ENCODE assay signal across 12 cellular contexts in genomic region chr1:37865348-37866119, GRCh38. TPM values are rescaled to one million over a fixed set of nuclear protein-coding genes. Genes with fewer than 3 reads are reported as not detected.
DNase-seq lines count a peak whose midpoint lies in the region; ATAC-seq and TF ChIP-seq lines count a peak whose summit lies in the region.
"Had no signal": no experiment of that assay in that cellular context is flagged by ENCODE, and none has a peak within 500 bp of the region (broad histone marks: within the 10 kb centered on the region; RNA-seq: fewer than 3 reads in every experiment).

No MANE protein-coding gene starts in this region.

- H3K9me3 ChIP-seq in RWPE2 (ENCODE audit: severe bottlenecking): no peaks in the 10 kb centered on the region

- H3K27ac ChIP-seq in RWPE2 (ENCODE audit: poor library complexity, severe bottlenecking): peak overlapping the region; percentile 33
- H3K27ac ChIP-seq: parathyroid adenoma had no signal

- intact Hi-C loops in activated CD8-positive, alpha-beta T cell treated with anti-CD3 and anti-CD28 coated beads for 36 hours (cut with micrococcal nuclease): no loop called here

- H3K4me3 ChIP-seq in RWPE2 (ENCODE audit: severe bottlenecking): no peak overlapping the region
- H3K4me3 ChIP-seq: GM12878 had no signal

- CTCF ChIA-PET in activated CD8-positive, alpha-beta T cell treated with anti-CD3 and anti-CD28 coated beads for 36 hours (lab: Charles Lee): interaction anchor here (1.4 kb wide), 1 partner anchor 11 kb away, joined by 5 read pairs; no protein-coding TSS in a partner anchor
- CTCF ChIA-PET in activated CD8-positive, alpha-beta T cell treated with anti-CD3 and anti-CD28 coated beads, Interleukin-2, amount 10 ng/mL, durations not matched to agents 7 days and 5 days (lab: Charles Lee): interaction anchor here (0.9 kb wide), 1 partner anchor 66 kb away, joined by 3 read pairs; no protein-coding TSS in a partner anchor

- H3K9me3 Mint-ChIP-seq in activated CD8-positive, alpha-beta T cell treated with anti-CD3 and anti-CD28 coated beads for 36 hours: no peaks in the 10 kb centered on the region
- H3K9me3 Mint-ChIP-seq in activated CD8-positive, alpha-beta T cell treated with anti-CD3 and anti-CD28 coated beads, Interleukin-2, amount 10 ng/mL, durations not matched to agents 7 days and 5 days (ENCODE audit: insufficient read depth): no peaks in the 10 kb centered on the region
- no peaks in the 10 kb centered on the region for H3K9me3 Mint-ChIP-seq in stimulated activated naive B cell treated with anti-CD40 and anti-IgM and Interleukin-4, amounts not matched to agents 10 μg/mL and 1 μg/mL and 100 μg/mL, for 72 hours

- peak; percentile 92 for ATAC-seq in activated CD8-positive, alpha-beta T cell treated with anti-CD3 and anti-CD28 coated beads for 36 hours
- no peak for ATAC-seq in activated CD8-positive, alpha-beta T cell treated with anti-CD3 and anti-CD28 coated beads, Interleukin-2, amount 10 ng/mL, durations not matched to agents 7 days and 5 days
- ATAC-seq in RWPE2 (ENCODE audit: low read depth) (peak; percentile 73), GM21786 (IDR thresholded peaks at IDR 0.05; ENCODE audit: unreplicated experiment) (no peak)
- peak in 1 of 2 donors; percentile 20 for ATAC-seq in stimulated activated naive B cell treated with anti-CD40 and anti-IgM and Interleukin-4, amounts not matched to agents 10 μg/mL and 1 μg/mL and 100 μg/mL, for 72 hours (replicated peaks)
- ATAC-seq: GM12878 had no signal

- peaks cover 16% of the 10 kb centered on the region for H3K4me1 Mint-ChIP-seq in activated CD8-positive, alpha-beta T cell treated with anti-CD3 and anti-CD28 coated beads for 36 hours (ENCODE audit: low read depth)
- H3K4me1 Mint-ChIP-seq in activated CD8-positive, alpha-beta T cell treated with anti-CD3 and anti-CD28 coated beads, Interleukin-2, amount 10 ng/mL, durations not matched to agents 7 days and 5 days (ENCODE audit: low read depth): peaks cover 2% of the 10 kb centered on the region
- peaks cover 0 to 9% of the 10 kb centered on the region in 2 donors for H3K4me1 Mint-ChIP-seq in stimulated activated naive B cell treated with anti-CD40 and anti-IgM and Interleukin-4, amounts not matched to agents 10 μg/mL and 1 μg/mL and 100 μg/mL, for 72 hours

- no peaks in the 10 kb centered on the region for H3K27me3 ChIP-seq in RWPE2 (ENCODE audit: insufficient read depth, poor library complexity, severe bottlenecking)

- POLR2A ChIA-PET in activated CD8-positive, alpha-beta T cell treated with anti-CD3 and anti-CD28 coated beads for 36 hours (lab: Charles Lee): interaction anchor here (1.1 to 1.2 kb wide), 2 partner anchors 14 to 18 kb away, joined by 3 to 4 read pairs; no protein-coding TSS in a partner anchor
- POLR2A ChIA-PET in activated CD8-positive, alpha-beta T cell treated with anti-CD3 and anti-CD28 coated beads, Interleukin-2, amount 10 ng/mL, durations not matched to agents 7 days and 5 days (lab: Charles Lee): no interaction called here

- H3K27ac Mint-ChIP-seq in activated CD8-positive, alpha-beta T cell treated with anti-CD3 and anti-CD28 coated beads for 36 hours: peak overlapping the region; percentile 88
- no peak overlapping the region for H3K27ac Mint-ChIP-seq in activated CD8-positive, alpha-beta T cell treated with anti-CD3 and anti-CD28 coated beads, Interleukin-2, amount 10 ng/mL, durations not matched to agents 7 days and 5 days
- peak overlapping the region; percentile 15 for H3K27ac Mint-ChIP-seq in stimulated activated naive B cell treated with anti-CD40 and anti-IgM and Interleukin-4, amounts not matched to agents 10 μg/mL and 1 μg/mL and 100 μg/mL, for 72 hours

- peaks cover 19% of the 10 kb centered on the region for H3K4me1 ChIP-seq in RWPE2 (ENCODE audit: insufficient read depth, poor library complexity, severe bottlenecking)
- H3K4me1 ChIP-seq: parathyroid adenoma had no signal

- no peaks in the 10 kb centered on the region for H3K27me3 Mint-ChIP-seq in activated CD8-positive, alpha-beta T cell treated with anti-CD3 and anti-CD28 coated beads for 36 hours
- no peaks in the 10 kb centered on the region for H3K27me3 Mint-ChIP-seq in activated CD8-positive, alpha-beta T cell treated with anti-CD3 and anti-CD28 coated beads, Interleukin-2, amount 10 ng/mL, durations not matched to agents 7 days and 5 days (ENCODE audit: low read depth)
- H3K27me3 Mint-ChIP-seq in stimulated activated naive B cell treated with anti-CD40 and anti-IgM and Interleukin-4, amounts not matched to agents 10 μg/mL and 1 μg/mL and 100 μg/mL, for 72 hours: no peaks in the 10 kb centered on the region

- no peak for TF ChIP-seq CTCF in activated CD8-positive, alpha-beta T cell treated with anti-CD3 and anti-CD28 coated beads for 36 hours (IDR thresholded peaks at IDR 0.05)
- TF ChIP-seq CTCF in RWPE2 (IDR thresholded peaks at IDR 0.05; ENCODE audit: poor library complexity, severe bottlenecking): no peak

- peaks cover 11% of the 10 kb centered on the region for H3K36me3 ChIP-seq in RWPE2 (ENCODE audit: low read depth)

- peaks cover 31% of the 10 kb centered on the region for H3K36me3 Mint-ChIP-seq in activated CD8-positive, alpha-beta T cell treated with anti-CD3 and anti-CD28 coated beads for 36 hours (ENCODE audit: low read depth)
- H3K36me3 Mint-ChIP-seq in activated CD8-positive, alpha-beta T cell treated with anti-CD3 and anti-CD28 coated beads, Interleukin-2, amount 10 ng/mL, durations not matched to agents 7 days and 5 days (ENCODE audit: low read depth): peaks cover 46% of the 10 kb centered on the region
- H3K36me3 Mint-ChIP-seq in stimulated activated naive B cell treated with anti-CD40 and anti-IgM and Interleukin-4, amounts not matched to agents 10 μg/mL and 1 μg/mL and 100 μg/mL, for 72 hours: peaks cover 37 to 52% of the 10 kb centered on the region in 2 donors

- no peak overlapping the region for H3K4me3 Mint-ChIP-seq in activated CD8-positive, alpha-beta T cell treated with anti-CD3 and anti-CD28 coated beads for 36 hours
- no peak overlapping the region for H3K4me3 Mint-ChIP-seq in activated CD8-positive, alpha-beta T cell treated with anti-CD3 and anti-CD28 coated beads, Interleukin-2, amount 10 ng/mL, durations not matched to agents 7 days and 5 days
- H3K4me3 Mint-ChIP-seq in stimulated activated naive B cell treated with anti-CD40 and anti-IgM and Interleukin-4, amounts not matched to agents 10 μg/mL and 1 μg/mL and 100 μg/mL, for 72 hours: no peak overlapping the region

- TF ChIP-seq POLR2A in erythroblast (IDR thresholded peaks at IDR 0.05; ENCODE audit: low read length): no peak

- DNase-seq in activated CD8-positive, alpha-beta T cell treated with anti-CD3 and anti-CD28 coated beads for 36 hours: peak; percentile 66
- no peak for DNase-seq in activated CD8-positive, alpha-beta T cell treated with anti-CD3 and anti-CD28 coated beads, Interleukin-2, amount 10 ng/mL, durations not matched to agents 7 days and 5 days
- no peak for DNase-seq in RWPE2 (ENCODE audit: low spot score)
- peak; percentile 34 to 76 for DNase-seq in erythroblast (lab: John Stamatoyannopoulos, UW)
- no peak for DNase-seq in stimulated activated naive B cell treated with anti-CD40 and anti-IgM and Interleukin-4, amounts not matched to agents 10 μg/mL and 1 μg/mL and 100 μg/mL, for 72 hours
- DNase-seq in inferior parietal cortex (ENCODE audit: extremely low spot score): no peak
- no peak for DNase-seq in NCI-H82 (lab: John Stamatoyannopoulos, UW)
- DNase-seq: MV-4-11, OCI-M1 had no signal

RNA-seq across cellular contexts. Expression of gene MTF1, which starts 6.1 kb away (rescaled TPM):
- total RNA-seq in activated CD8-positive, alpha-beta T cell treated with anti-CD3 and anti-CD28 coated beads for 36 hours: 10 to 100 TPM; 17.7 to 21.3 TPM
- total RNA-seq in activated CD8-positive, alpha-beta T cell treated with anti-CD3 and anti-CD28 coated beads, Interleukin-2, amount 10 ng/mL, durations not matched to agents 7 days and 5 days: 10 to 100 TPM; 22.4 to 27.7 TPM

RNA-seq across cellular contexts. Expression of gene YRDC, which starts 57.5 kb away (rescaled TPM):
- 10 to 100 TPM; 36.2 to 37.1 TPM for total RNA-seq in activated CD8-positive, alpha-beta T cell treated with anti-CD3 and anti-CD28 coated beads for 36 hours
- total RNA-seq in activated CD8-positive, alpha-beta T cell treated with anti-CD3 and anti-CD28 coated beads, Interleukin-2, amount 10 ng/mL, durations not matched to agents 7 days and 5 days: 10 to 100 TPM; 17.1 to 17.3 TPM

RNA-seq across cellular contexts. Expression of gene C1orf122, which starts 57.9 kb away (rescaled TPM):
- total RNA-seq in activated CD8-positive, alpha-beta T cell treated with anti-CD3 and anti-CD28 coated beads for 36 hours: 10 to 100 TPM; 17.4 to 17.9 TPM
- total RNA-seq in activated CD8-positive, alpha-beta T cell treated with anti-CD3 and anti-CD28 coated beads, Interleukin-2, amount 10 ng/mL, durations not matched to agents 7 days and 5 days: 10 to 100 TPM; 19.1 to 22.2 TPM

Comparison
In these comparisons a context has a peak if more than half of its experiments do, and no peak if none do; other contexts are left out.
1. ATAC-seq: peak in activated CD8-positive, alpha-beta T cell treated with anti-CD3 and anti-CD28 coated beads for 36 hours (single experiment) and RWPE2 (single experiment); none in activated CD8-positive, alpha-beta T cell treated with anti-CD3 and anti-CD28 coated beads, Interleukin-2, amount 10 ng/mL, durations not matched to agents 7 days and 5 days (single experiment) and GM21786 (single experiment).
2. DNase-seq: peak in activated CD8-positive, alpha-beta T cell treated with anti-CD3 and anti-CD28 coated beads for 36 hours (single experiment) and erythroblast (2 of 2); none in activated CD8-positive, alpha-beta T cell treated with anti-CD3 and anti-CD28 coated beads, Interleukin-2, amount 10 ng/mL, durations not matched to agents 7 days and 5 days (single experiment), RWPE2 (single experiment), stimulated activated naive B cell treated with anti-CD40 and anti-IgM and Interleukin-4, amounts not matched to agents 10 μg/mL and 1 μg/mL and 100 μg/mL, for 72 hours (single experiment), inferior parietal cortex (single experiment) and NCI-H82 (single experiment).